Comparison of ENCODE assay signal across 24 cellular contexts in genomic region chr4:152630361-152630760, GRCh38. TPM values are rescaled to one million over a fixed set of nuclear protein-coding genes. Genes with fewer than 3 reads are reported as not detected.
"Had no signal": no experiment of that assay in that cellular context is flagged by ENCODE, and none has a peak within 500 bp of the region (broad histone marks: within the 10 kb centered on the region; RNA-seq: fewer than 3 reads in every experiment).

No MANE protein-coding gene starts in this region.

- H3K9me3 ChIP-seq: ovary, psoas muscle, right lobe of liver, sigmoid colon, stomach, testis, tibial artery, transverse colon, upper lobe of right lung, uterus had no signal

- H3K36me3 ChIP-seq: neural progenitor cell, ovary, right lobe of liver, sigmoid colon, tibial artery, transverse colon, upper lobe of right lung, uterus had no signal

- H3K4me1 ChIP-seq: neural progenitor cell, parathyroid adenoma, psoas muscle, right lobe of liver, sigmoid colon, stomach, testis, tibial artery, upper lobe of right lung, uterus had no signal

- H3K27ac ChIP-seq: neural progenitor cell, ovary, parathyroid adenoma, psoas muscle, right lobe of liver, sigmoid colon, stomach, testis, tibial artery, transverse colon, upper lobe of right lung, uterus had no signal

- H3K27me3 ChIP-seq: neural progenitor cell, ovary, right lobe of liver, sigmoid colon, stomach, testis, tibial artery, transverse colon, upper lobe of right lung, uterus had no signal

- DNase-seq: naive thymus-derived CD8-positive, alpha-beta T cell; occipital lobe; ovary; posterior cingulate gyrus; psoas muscle; right cardiac atrium; right lobe of liver; sigmoid colon; small intestine; stimulated activated CD4-positive, alpha-beta T cell treated with anti-CD3 and anti-CD28 coated beads, Interleukin-15, amount 100 ng/mL, for 24 hours; stimulated activated CD4-positive, alpha-beta T cell treated with anti-CD3 and anti-CD28 coated beads, Interleukin-2, amount 100 ng/mL, for 24 hours; stimulated activated CD4-positive, alpha-beta T cell treated with anti-CD3 and anti-CD28 coated beads, Interleukin-2, amount 100 ng/mL, for 48 hours; stimulated activated CD4-positive, alpha-beta T cell treated with anti-CD3 and anti-CD28 coated beads, Interleukin-4, amount 100 ng/mL, for 24 hours; stimulated activated naive B cell treated with anti-CD40 and anti-IgM and Interleukin-4, amounts not matched to agents 10 μg/mL and 1 μg/mL and 100 μg/mL, for 72 hours; stimulated activated naive CD4-positive, alpha-beta T cell treated with Interleukin-2 at 50 U/mL for 16 hours; stomach; testis; tibial artery; transverse colon; upper lobe of right lung; uterus had no signal

- FAIRE-seq: small intestine had no signal

- H3K4me3 ChIP-seq: neural progenitor cell, ovary, psoas muscle, right lobe of liver, sigmoid colon, stomach, testis, tibial artery, transverse colon, upper lobe of right lung, uterus had no signal

RNA-seq across cellular contexts. Expression of gene TMEM154, which starts 49.4 kb away (rescaled TPM):
- polyA plus RNA-seq: neural cell had no signal
